ENCODE assay signal across 13 cellular contexts in the genomic region with DNA sequence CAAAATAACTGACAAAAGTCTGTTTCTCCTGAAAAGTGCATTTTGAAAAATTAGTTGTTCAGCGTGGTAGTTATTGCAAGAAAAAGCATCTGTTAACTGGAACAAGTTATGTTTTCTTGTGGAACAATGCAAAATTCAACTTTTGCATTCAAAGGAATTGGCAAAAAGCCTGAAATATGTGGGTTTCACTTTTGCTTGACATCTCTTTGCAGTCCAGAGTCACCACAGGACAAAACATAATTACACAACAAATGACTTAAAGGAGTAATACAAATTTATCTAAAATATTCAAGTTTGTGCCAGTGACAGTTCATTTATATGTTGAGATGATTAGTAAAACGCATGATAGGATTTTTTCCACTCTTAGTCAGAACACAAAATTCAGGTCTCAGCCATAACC.
A peak's percentile ranks its signal among the peaks of the same experiment; 100 is the strongest.
DNase-seq lines count a peak whose midpoint lies in the region; ATAC-seq, FAIRE-seq and TF ChIP-seq lines count a peak whose summit lies in the region.
"Had no signal": no experiment of that assay in that cellular context is flagged by ENCODE, and none has a peak within 500 bp of the region (broad histone marks: within the 10 kb centered on the region; RNA-seq: fewer than 3 reads in every experiment).

No MANE protein-coding gene starts in this region.

- H3K79me2 ChIP-seq in Loucy (ENCODE audit: insufficient read depth, low read length) (no peaks in the 10 kb centered on the region), endothelial cell of umbilical vein (ENCODE audit: control insufficient read depth, insufficient read depth, low read length) (no peaks in the 10 kb centered on the region), smooth muscle cell (ENCODE audit: low read depth) (no peaks in the 10 kb centered on the region)

- no peaks in the 10 kb centered on the region for H3K9me1 ChIP-seq in endothelial cell of umbilical vein (replicated peaks; ENCODE audit: control insufficient read depth, extremely low read depth, insufficient read depth, low read length)

- WGBS in smooth muscle cell (ENCODE audit: low lambda C conversion rate) = 58% methylated on average over 2 of the region's 2 CpGs

- no peak overlapping the region for H3K27ac ChIP-seq in endothelial cell of umbilical vein (ENCODE audit: insufficient read depth, low read depth, low read length)
- H3K27ac ChIP-seq in smooth muscle cell (ENCODE audit: low read depth) = no peak overlapping the region
- no peak overlapping the region for H3K27ac ChIP-seq in WERI-Rb-1
- H3K27ac ChIP-seq: breast epithelium, RWPE1 had no signal

- POLR2A ChIA-PET in endothelial cell of umbilical vein (lab: Charles Lee) = no interaction called here

- H3K27ac Mint-ChIP-seq in progenitor cell of endocrine pancreas = no peak overlapping the region

- peak; percentile 23 for ATAC-seq in GM21381 (IDR thresholded peaks at IDR 0.05; ENCODE audit: unreplicated experiment)

- H3K9me3 ChIP-seq in Loucy (ENCODE audit: insufficient read depth, low read depth, low read length) (no peaks in the 10 kb centered on the region), endothelial cell of umbilical vein (replicated peaks; ENCODE audit: control insufficient read depth, insufficient read depth, low read length) (no peaks in the 10 kb centered on the region), smooth muscle cell (replicated peaks; ENCODE audit: low read depth) (no peaks in the 10 kb centered on the region), WERI-Rb-1 (ENCODE audit: severe bottlenecking) (no peaks in the 10 kb centered on the region)
- H3K9me3 ChIP-seq: breast epithelium had no signal

- intact Hi-C loops in endothelial cell of umbilical vein (cut with micrococcal nuclease) = no loop called here

- peak overlapping the region; percentile 0 for H3K4me3 ChIP-seq in Loucy (ENCODE audit: low read length, poor library complexity, severe bottlenecking)
- no peak overlapping the region for H3K4me3 ChIP-seq in endothelial cell of umbilical vein (replicated peaks in 1 of 3; ENCODE audit: insufficient read depth in 1 of 3, low read depth in 1 of 3, low read length in 3 of 3)
- H3K4me3 ChIP-seq in smooth muscle cell = no peak overlapping the region
- no peak overlapping the region for H3K4me3 ChIP-seq in WERI-Rb-1 (ENCODE audit: low read depth, low read length)
- H3K4me3 ChIP-seq: breast epithelium had no signal

- no TSS peak for BruUV-seq in endothelial cell of umbilical vein (replicated peaks; lab: Mats Ljungman, UMichigan)

- dilution Hi-C loops in endothelial cell of umbilical vein (cut with MboI; ENCODE audit: extremely low pct_ligation_motif_present, low sequenced_read_pairs) = no loop called here

- no peaks in the 10 kb centered on the region for H3K9me2 ChIP-seq in Loucy (replicated peaks; ENCODE audit: low read depth, low read length)

- no peaks in the 10 kb centered on the region for H3K36me3 Mint-ChIP-seq in progenitor cell of endocrine pancreas (ENCODE audit: insufficient read depth)

- H3K36me3 ChIP-seq in Loucy (ENCODE audit: insufficient read depth, low read length) (no peaks in the 10 kb centered on the region), endothelial cell of umbilical vein (ENCODE audit: control insufficient read depth in 2 of 2, extremely low read depth in 1 of 2, insufficient read depth in 2 of 2, low read length in 2 of 2) (no peaks in the 10 kb centered on the region), smooth muscle cell (ENCODE audit: low read depth) (no peaks in the 10 kb centered on the region), WERI-Rb-1 (no peaks in the 10 kb centered on the region)
- H3K36me3 ChIP-seq: breast epithelium had no signal

- H3K27me3 ChIP-seq in Loucy (ENCODE audit: insufficient read depth, low read length, poor library complexity, severe bottlenecking) (no peaks in the 10 kb centered on the region), endothelial cell of umbilical vein (ENCODE audit: control insufficient read depth in 2 of 2, insufficient read depth in 2 of 2, low read length in 2 of 2) (peaks cover 0 to 2% of the 10 kb centered on the region in 2 experiments), smooth muscle cell (ENCODE audit: low read depth) (no peaks in the 10 kb centered on the region), WERI-Rb-1 (ENCODE audit: insufficient read depth, low read depth, severe bottlenecking) (no peaks in the 10 kb centered on the region)
- H3K27me3 ChIP-seq: breast epithelium had no signal

- no peaks in the 10 kb centered on the region for H3K27me3 Mint-ChIP-seq in progenitor cell of endocrine pancreas

- H2AFZ ChIP-seq in Loucy (ENCODE audit: low read length) (peak overlapping the region; percentile 41; the same call in 1 of the 2 replicates), endothelial cell of umbilical vein (ENCODE audit: low read depth, low read length) (no peak overlapping the region), smooth muscle cell (ENCODE audit: low read depth) (peak overlapping the region; percentile 26)

- H3K4me1 ChIP-seq in Loucy (ENCODE audit: insufficient read depth, low read length, poor library complexity, severe bottlenecking) (peaks cover 28% of the 10 kb centered on the region), endothelial cell of umbilical vein (ENCODE audit: control insufficient read depth, extremely low read depth, insufficient read depth, low read length) (no peaks in the 10 kb centered on the region), smooth muscle cell (ENCODE audit: low read depth) (no peaks in the 10 kb centered on the region)
- H3K4me1 ChIP-seq: breast epithelium had no signal

- TF ChIP-seq POLR2A in endothelial cell of umbilical vein (IDR thresholded peaks at IDR 0.05; ENCODE audit: low read depth, low read length) = no peak

- no peak overlapping the region for H3K9ac ChIP-seq in Loucy (ENCODE audit: low read depth, low read length, poor library complexity, severe bottlenecking)
- no peak overlapping the region for H3K9ac ChIP-seq in endothelial cell of umbilical vein (replicated peaks; ENCODE audit: extremely low read depth, insufficient read depth, low read length)
- no peak overlapping the region for H3K9ac ChIP-seq in smooth muscle cell (ENCODE audit: low read depth)

- no peaks in the 10 kb centered on the region for H3K9me3 Mint-ChIP-seq in progenitor cell of endocrine pancreas (ENCODE audit: low read depth)

- no peak overlapping the region for H3K4me3 Mint-ChIP-seq in progenitor cell of endocrine pancreas (ENCODE audit: low read depth)

- no peaks in the 10 kb centered on the region for H3F3A ChIP-seq in Loucy (ENCODE audit: low read depth)
- no peaks in the 10 kb centered on the region for H3F3A ChIP-seq in smooth muscle cell (ENCODE audit: low read depth)

- CTCF ChIA-PET in endothelial cell of umbilical vein (lab: Charles Lee) = no interaction called here

- TF ChIP-seq CTCF in Loucy (conservative IDR thresholded peaks at IDR 0.05; ENCODE audit: low read length) (no peak), endothelial cell of umbilical vein (IDR thresholded peaks at IDR 0.05; ENCODE audit: extremely low read depth in 1 of 2, insufficient read depth in 1 of 2, low read depth in 1 of 2, low read length in 2 of 2) (no peak), smooth muscle cell (IDR thresholded peaks at IDR 0.05; ENCODE audit: borderline replicate concordance, insufficient read depth, poor library complexity, severe bottlenecking) (no peak), WERI-Rb-1 (IDR thresholded peaks at IDR 0.05; ENCODE audit: low read depth, low read length) (no peak), progenitor cell of endocrine pancreas (IDR thresholded peaks at IDR 0.05; ENCODE audit: unreplicated experiment) (no peak)

- H4K20me1 ChIP-seq in Loucy (ENCODE audit: insufficient read depth, low read length, poor library complexity, severe bottlenecking) = no peaks in the 10 kb centered on the region
- no peaks in the 10 kb centered on the region for H4K20me1 ChIP-seq in endothelial cell of umbilical vein (replicated peaks; ENCODE audit: control insufficient read depth, extremely low read depth, insufficient read depth, low read length)
- no peaks in the 10 kb centered on the region for H4K20me1 ChIP-seq in smooth muscle cell (ENCODE audit: low read depth)

- no peak for FAIRE-seq in endothelial cell of umbilical vein (lab: Jason Lieb, UNC)

- DNase-seq in endothelial cell of umbilical vein (ENCODE audit: low read depth, low spot score) (peak; percentile 22), smooth muscle cell (lab: John Stamatoyannopoulos, UW; ENCODE audit: unreplicated experiment) (no peak), WERI-Rb-1 (no peak), NCI-H187 (lab: John Stamatoyannopoulos, UW) (no peak), progenitor cell of endocrine pancreas (ENCODE audit: low spot score, unreplicated experiment) (no peak)
- DNase-seq: activated CD4-positive, alpha-beta T cell treated with anti-CD3 and anti-CD28 coated beads, Interleukin-2, amount 50 U/mL, for 4 hours; activated effector memory CD4-positive, alpha-beta T cell treated with Interleukin-2 at 50 U/mL for 16 hours; NCI-H1694 treated with DMSO at 0.1 percent for 48 hours; NCI-H69 had no signal

- H3K4me2 ChIP-seq in Loucy (ENCODE audit: low read depth, low read length, poor library complexity, severe bottlenecking) (peak overlapping the region; percentile 18), endothelial cell of umbilical vein (ENCODE audit: insufficient read depth, low read length) (no peak overlapping the region), smooth muscle cell (peak overlapping the region; percentile 12)

- H3K4me1 Mint-ChIP-seq in progenitor cell of endocrine pancreas (ENCODE audit: low read depth) = no peaks in the 10 kb centered on the region

TF ChIP-seq in endothelial cell of umbilical vein, 7 proteins besides CTCF, POLR2A, EP300 and RAD21:
- TF ChIP-seq JUN (IDR thresholded peaks at IDR 0.05; ENCODE audit: borderline replicate concordance, insufficient read depth, insufficient read length, low read depth) (no peak), MAX (IDR thresholded peaks at IDR 0.05; ENCODE audit: insufficient read depth, insufficient read length) (no peak), EZH2 (IDR thresholded peaks at IDR 0.05; ENCODE audit: borderline replicate concordance, low read depth, low read length, severe bottlenecking) (no peak), FOS (IDR thresholded peaks at IDR 0.05; ENCODE audit: borderline replicate concordance, insufficient read depth, low read length) (no peak), MYC (IDR thresholded peaks at IDR 0.05; ENCODE audit: low read depth, low read length) (no peak), GATA2 (IDR thresholded peaks at IDR 0.05; ENCODE audit: insufficient read depth, insufficient read length, low read depth, low read length) (no peak), POLR2AphosphoS5 (IDR thresholded peaks at IDR 0.05; ENCODE audit: insufficient read depth, low read depth, low read length) (no peak)
